30 cellular contexts compared by ENCODE assay signal in genomic region chr16:61131447-61131846, GRCh38.
"Had no signal": no experiment of that assay in that cellular context is flagged by ENCODE, and none has a peak within 500 bp of the region (broad histone marks: within the 10 kb centered on the region; RNA-seq: fewer than 3 reads in every experiment).

No MANE protein-coding gene starts in this region.

- H3K4me1 ChIP-seq: lower lobe of right lung, suprapubic skin, tibial artery, upper lobe of right lung had no signal

- H3K27me3 Mint-ChIP-seq: naive B cell; progenitor cell of endocrine pancreas; stimulated activated naive CD8-positive, alpha-beta T cell treated with anti-CD3 and anti-CD28 coated beads, Interleukin-15, Interleukin-2, amounts not matched to agents 100 ng/mL and 50 ng/mL, for 24 hours had no signal

- H3K9me3 ChIP-seq: lower lobe of right lung, thoracic aorta, tibial artery, upper lobe of right lung had no signal

- H3K4me1 Mint-ChIP-seq: mesothelial cell of epicardium; naive B cell; natural killer cell; nephron progenitor cell; stimulated activated effector memory CD8-positive, alpha-beta T cell treated with anti-CD3 and anti-CD28 coated beads, Interleukin-12 subunit alpha, Interleukin-12 subunit beta, amount 100 ng/mL, for 72 hours had no signal

- H3K36me3 ChIP-seq: lower lobe of right lung, ovary, suprapubic skin, thoracic aorta, tibial artery, upper lobe of right lung had no signal

- H3K27ac Mint-ChIP-seq: mesothelial cell of epicardium; naive B cell; natural killer cell; nephron progenitor cell; progenitor cell of endocrine pancreas; stimulated activated effector memory CD8-positive, alpha-beta T cell treated with anti-CD3 and anti-CD28 coated beads, Interleukin-12 subunit alpha, Interleukin-12 subunit beta, amount 100 ng/mL, for 72 hours; stimulated activated naive CD8-positive, alpha-beta T cell treated with anti-CD3 and anti-CD28 coated beads, Interleukin-15, Interleukin-2, amounts not matched to agents 100 ng/mL and 50 ng/mL, for 24 hours had no signal

- ATAC-seq: left cardiac atrium; left lobe of liver; left ventricle myocardium superior; lower lobe of right lung; natural killer cell; right cardiac atrium; sciatic nerve; stimulated activated effector memory CD8-positive, alpha-beta T cell treated with anti-CD3 and anti-CD28 coated beads, Interleukin-12 subunit alpha, Interleukin-12 subunit beta, amount 100 ng/mL, for 72 hours; upper lobe of right lung had no signal

- H3K27me3 ChIP-seq: ovary, suprapubic skin, tibial artery, upper lobe of right lung had no signal

- H3K27ac ChIP-seq: lower lobe of right lung, ovary, skin epidermis, suprapubic skin, thoracic aorta, tibial artery, upper lobe of right lung had no signal

- H3K4me3 ChIP-seq: lower lobe of right lung, ovary, skin epidermis, suprapubic skin, thoracic aorta, tibial artery, upper lobe of right lung had no signal

- H3K36me3 Mint-ChIP-seq: mesothelial cell of epicardium; naive B cell; stimulated activated effector memory CD8-positive, alpha-beta T cell treated with anti-CD3 and anti-CD28 coated beads, Interleukin-12 subunit alpha, Interleukin-12 subunit beta, amount 100 ng/mL, for 72 hours had no signal

- DNase-seq: head of caudate nucleus; hippocampal formation; kidney glomerular epithelial cell; left cardiac atrium; left ventricle myocardium superior; lower lobe of right lung; mammary epithelial cell; mesenchymal stem cell; naive B cell; natural killer cell; nephron progenitor cell; ovary; right cardiac atrium; stimulated activated CD4-positive, alpha-beta T cell treated with anti-CD3 and anti-CD28 coated beads, Interleukin-12 subunit alpha, Interleukin-12 subunit beta, amount 100 ng/mL, for 4 hours; stimulated activated CD4-positive, alpha-beta T cell treated with anti-CD3 and anti-CD28 coated beads, Interleukin-15, amount 100 ng/mL, for 24 hours; stimulated activated CD4-positive, alpha-beta T cell treated with anti-CD3 and anti-CD28 coated beads, Interleukin-2, amount 100 ng/mL, for 24 hours; stimulated activated CD4-positive, alpha-beta T cell treated with anti-CD3 and anti-CD28 coated beads, Interleukin-4, amount 100 ng/mL, for 1 hour; stimulated activated naive CD4-positive, alpha-beta T cell; tibial artery; trophoblast cell; upper lobe of right lung had no signal

- H3K9me3 Mint-ChIP-seq: mesothelial cell of epicardium had no signal

- H3K4me3 Mint-ChIP-seq: mesothelial cell of epicardium; naive B cell; natural killer cell; nephron progenitor cell; stimulated activated effector memory CD8-positive, alpha-beta T cell treated with anti-CD3 and anti-CD28 coated beads, Interleukin-12 subunit alpha, Interleukin-12 subunit beta, amount 100 ng/mL, for 72 hours; stimulated activated naive CD8-positive, alpha-beta T cell treated with anti-CD3 and anti-CD28 coated beads, Interleukin-15, Interleukin-2, amounts not matched to agents 100 ng/mL and 50 ng/mL, for 24 hours had no signal
